7 cellular contexts compared by ENCODE assay signal in the genomic region with DNA sequence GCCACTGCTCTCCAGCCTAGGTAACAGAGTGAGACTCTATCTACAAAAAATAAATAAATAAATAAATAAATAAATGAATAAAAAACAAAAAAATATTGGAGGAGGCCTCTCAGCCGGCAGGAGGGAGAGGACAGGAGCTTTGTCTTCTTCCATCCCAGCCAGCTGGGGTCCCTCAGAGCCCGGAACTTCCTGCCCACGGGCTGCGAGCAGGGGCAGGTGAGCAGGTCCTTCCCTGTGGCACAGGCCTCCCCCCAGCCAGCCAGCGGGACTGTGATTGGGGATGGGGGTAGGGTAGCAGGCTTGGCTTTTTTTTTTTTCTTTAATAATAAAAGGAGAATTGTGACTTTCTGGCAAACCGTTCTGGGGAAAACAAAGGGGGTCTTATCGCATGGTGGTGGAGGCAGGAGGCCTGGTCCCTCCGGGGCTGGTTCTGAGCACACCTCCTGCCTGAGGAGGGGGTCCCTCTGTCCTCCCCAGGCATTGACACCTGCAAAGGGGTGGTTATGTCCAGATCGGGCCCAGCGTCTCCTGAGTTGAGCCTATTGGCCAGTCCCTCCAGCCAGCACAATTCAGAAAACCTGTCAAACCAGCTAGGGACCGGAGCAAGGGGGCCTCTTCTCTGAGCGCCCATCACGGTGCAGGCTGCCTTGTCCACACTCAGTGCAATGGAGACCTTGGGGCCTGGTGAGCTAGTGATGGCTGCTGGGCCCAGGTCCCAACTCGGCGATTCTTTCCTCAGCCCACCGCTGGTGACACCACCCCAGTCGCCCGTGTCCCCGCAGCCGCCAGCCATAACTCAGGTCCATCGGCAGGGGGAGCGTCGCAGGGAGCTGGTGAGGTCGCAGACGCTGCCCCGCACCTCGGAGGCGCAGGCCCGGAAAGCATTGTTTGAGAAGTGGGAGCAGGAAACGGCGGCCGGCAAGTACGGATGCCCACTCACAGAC. TPM values are rescaled to one million over a fixed set of nuclear protein-coding genes. Genes with fewer than 3 reads are reported as not detected.
DNase-seq lines count a peak whose midpoint lies in the region; ATAC-seq and TF ChIP-seq lines count a peak whose summit lies in the region.

No MANE protein-coding gene starts in this region.

- no peak overlapping the region for H3K9ac ChIP-seq in MM.1S (ENCODE audit: low read length)

- H3K36me3 Mint-ChIP-seq in immature natural killer cell, result no peaks in the 10 kb centered on the region

- peaks cover 0 to 5% (median 5%) of the 10 kb centered on the region in 3 donors for H3K27me3 Mint-ChIP-seq in immature natural killer cell (ENCODE audit: low read depth in 3 of 3)

- peak; percentile 53 for TF ChIP-seq CTCF in MM.1S (IDR thresholded peaks at IDR 0.05; ENCODE audit: low read length)

- H3K4me1 Mint-ChIP-seq in immature natural killer cell, result peaks cover 0 to 2% of the 10 kb centered on the region in 2 donors

- no peaks in the 10 kb centered on the region for H3K9me3 Mint-ChIP-seq in immature natural killer cell

- no peak for ATAC-seq in HG03175 (IDR thresholded peaks at IDR 0.05; ENCODE audit: unreplicated experiment)
- no peak for ATAC-seq in GM18870 (IDR thresholded peaks at IDR 0.05; ENCODE audit: unreplicated experiment)

- no peaks in the 10 kb centered on the region for H3F3A ChIP-seq in MM.1S (ENCODE audit: insufficient read depth, low read length)

- no peaks in the 10 kb centered on the region for H3K4me1 ChIP-seq in MM.1S (ENCODE audit: low read length)

- H3K79me2 ChIP-seq in MM.1S (ENCODE audit: low read length), result no peaks in the 10 kb centered on the region

- peaks cover 87% of the 10 kb centered on the region for H3K27me3 ChIP-seq in MM.1S (replicated peaks; ENCODE audit: insufficient read depth, low read length)

- H3K27ac ChIP-seq in MM.1S (ENCODE audit: low read length), result no peak overlapping the region

- peak overlapping the region; percentile 65 for H2AFZ ChIP-seq in MM.1S (ENCODE audit: low read length)

- H3K4me3 ChIP-seq in MM.1S (ENCODE audit: low read length), result no peak overlapping the region

- H3K9me2 ChIP-seq in MM.1S (replicated peaks; ENCODE audit: insufficient read depth, low read length), result no peaks in the 10 kb centered on the region

- no peaks in the 10 kb centered on the region for H4K20me1 ChIP-seq in MM.1S (ENCODE audit: insufficient read depth, low read length)

- H3K4me2 ChIP-seq in MM.1S (ENCODE audit: low read depth, low read length), result peak overlapping the region; percentile 37; the same call in 1 of the 2 replicates

- H3K27ac Mint-ChIP-seq in immature natural killer cell, result no peak overlapping the region

- no peaks in the 10 kb centered on the region for H3K36me3 ChIP-seq in MM.1S (replicated peaks; ENCODE audit: insufficient read depth, low read length)

- no peaks in the 10 kb centered on the region for H3K9me3 ChIP-seq in MM.1S (replicated peaks; ENCODE audit: insufficient read depth, low read length)

- DNase-seq in MM.1S (peak; percentile 50), immature natural killer cell (peak in 2 of 3 donors; percentile 7 to 24), 8988T (no peak)
- DNase-seq in activated CD8-positive, alpha-beta memory T cell treated with anti-CD3 and anti-CD28 coated beads for 48 hours (ENCODE audit: low read depth in 2 of 3, low spot score in 2 of 3), result peak in 2 of 3 experiments; percentile 11 to 18
- peak; percentile 69 for DNase-seq in stimulated activated CD8-positive, alpha-beta memory T cell treated with anti-CD3 and anti-CD28 coated beads, Interleukin-4, amount 100 ng/mL, for 48 hours

- H3K4me3 Mint-ChIP-seq in immature natural killer cell, result no peak overlapping the region

RNA-seq across cellular contexts. Expression of a gene that starts 10.3 kb away (rescaled TPM):
- polyA plus RNA-seq in immature natural killer cell, result not detected

RNA-seq across cellular contexts. Expression of a gene that starts 34.3 kb away (rescaled TPM):
- not detected for polyA plus RNA-seq in immature natural killer cell

RNA-seq across cellular contexts. Expression of a gene that starts 39.5 kb away (rescaled TPM):
- 10 to 100 TPM in 1 of 3 donors, 1 to 10 TPM in 2; 3.5 to 21.9 (median 7.2) TPM for polyA plus RNA-seq in immature natural killer cell

RNA-seq across cellular contexts. Expression of a gene that starts 46.8 kb away (rescaled TPM):
- not detected for polyA plus RNA-seq in immature natural killer cell
